25 cellular contexts compared by ENCODE assay signal in genomic region chr3:151265166-151265565, GRCh38. TPM values are rescaled to one million over a fixed set of nuclear protein-coding genes. Genes with fewer than 3 reads are reported as not detected.
DNase-seq lines count a peak whose midpoint lies in the region; ATAC-seq and TF ChIP-seq lines count a peak whose summit lies in the region.
"Had no signal": no experiment of that assay in that cellular context is flagged by ENCODE, and none has a peak within 500 bp of the region (broad histone marks: within the 10 kb centered on the region; RNA-seq: fewer than 3 reads in every experiment).

No MANE protein-coding gene starts in this region.

- no peaks in the 10 kb centered on the region for H4K20me1 ChIP-seq in BLaER1 treated with 17β-estradiol and CSF1 and Interleukin-3, amounts not matched to agents 10 nM and 100 nM

- DNase-seq in MV-4-11 (lab: John Stamatoyannopoulos, UW) (peak; percentile 73), tibial nerve (ENCODE audit: low spot score in 2 of 2) (no peak), dedifferentiated amniotic fluid mesenchymal stem cell (ENCODE audit: extremely low spot score) (no peak)
- no peak for DNase-seq in activated T-helper 1 cell treated with anti-CD3 and anti-CD28 coated beads, Interleukin-12 subunit alpha, Interleukin-12 subunit beta, Interleukin-2, Interleukin-4 antibody, amounts not matched to agents 30 ng/mL and 10 ng/mL and 1 ng/mL, durations not matched to agents 14 hours and 24 hours and 36 hours (ENCODE audit: low spot score)
- no peak for DNase-seq in naive thymus-derived CD4-positive, alpha-beta T cell
- DNase-seq: activated CD4-positive, alpha-beta T cell treated with anti-CD3 and anti-CD28 coated beads for 48 hours; activated naive CD8-positive, alpha-beta T cell treated with anti-CD3 and anti-CD28 coated beads for 36 hours; CD4-positive, CD25-positive, alpha-beta regulatory T cell; GM23248; heart left ventricle; NCI-H1092; NCI-H2029 treated with DMSO at 0.1 percent for 48 hours; NCI-H446 treated with DMSO at 0.1 percent for 48 hours; stimulated activated CD4-positive, alpha-beta T cell treated with anti-CD3 and anti-CD28 coated beads, Interleukin-2, amount 100 ng/mL, for 48 hours; SW 1271 had no signal

- peak overlapping the region in 9 of 11 experiments; percentile 38 to 84 (median 56); a peak in 14 of 22 replicates for H3K4me2 ChIP-seq in BLaER1 treated with 17β-estradiol and CSF1 and Interleukin-3, amounts not matched to agents 10 nM and 100 nM
- H3K4me2 ChIP-seq: smooth muscle cell had no signal

- peak overlapping the region in 7 of 11 experiments; percentile 12 to 78 (median 63); a peak in 10 of 22 replicates for H3K27ac ChIP-seq in BLaER1 treated with 17β-estradiol and CSF1 and Interleukin-3, amounts not matched to agents 10 nM and 100 nM
- H3K27ac ChIP-seq in naive thymus-derived CD4-positive, alpha-beta T cell (ENCODE audit: low read depth, low read length): no peak overlapping the region
- peak overlapping the region in 2 of 4 donors; percentile 26 to 52 for H3K27ac ChIP-seq in tibial nerve
- H3K27ac ChIP-seq: GM23248, vagina had no signal

- H3K4me1 ChIP-seq in BLaER1 treated with 17β-estradiol and CSF1 and Interleukin-3, amounts not matched to agents 10 nM and 100 nM: peaks cover 12 to 31% (median 20%) of the 10 kb centered on the region in 10 experiments; a peak in 19 of 20 replicates
- no peaks in the 10 kb centered on the region for H3K4me1 ChIP-seq in naive thymus-derived CD4-positive, alpha-beta T cell (ENCODE audit: control insufficient read depth in 2 of 2, insufficient read depth in 2 of 2, low read length in 2 of 2)
- H3K4me1 ChIP-seq in tibial nerve: peaks cover 0 to 21% (median 6%) of the 10 kb centered on the region in 4 donors

- peaks cover 61% of the 10 kb centered on the region for H3K4me1 Mint-ChIP-seq in activated T-helper 1 cell treated with anti-CD3 and anti-CD28 coated beads, Interleukin-12 subunit alpha, Interleukin-12 subunit beta, Interleukin-2, Interleukin-4 antibody, amounts not matched to agents 30 ng/mL and 10 ng/mL and 1 ng/mL, durations not matched to agents 14 hours and 24 hours and 36 hours (ENCODE audit: low read depth)
- H3K4me1 Mint-ChIP-seq in naive thymus-derived CD4-positive, alpha-beta T cell: peaks cover 8 to 39% (median 17%) of the 10 kb centered on the region in 7 donors

- CTCF ChIA-PET in naive thymus-derived CD4-positive, alpha-beta T cell (lab: Charles Lee): no interaction called here

- TF ChIP-seq EP300 in tibial nerve (IDR thresholded peaks at IDR 0.05): no peak

- TF ChIP-seq CTCF in tibial nerve (IDR thresholded peaks at IDR 0.05): no peak

- H3K27me3 ChIP-seq in BLaER1 treated with 17β-estradiol and CSF1 and Interleukin-3, amounts not matched to agents 10 nM and 100 nM: no peaks in the 10 kb centered on the region
- no peaks in the 10 kb centered on the region for H3K27me3 ChIP-seq in naive thymus-derived CD4-positive, alpha-beta T cell (ENCODE audit: control insufficient read depth in 2 of 2, insufficient read depth in 2 of 2, low read length in 2 of 2)
- H3K27me3 ChIP-seq in tibial nerve: no peaks in the 10 kb centered on the region
- H3K27me3 ChIP-seq: heart left ventricle, vagina had no signal

- H3K9me3 ChIP-seq in BLaER1 treated with 17β-estradiol and CSF1 and Interleukin-3, amounts not matched to agents 10 nM and 100 nM (replicated peaks in 1 of 11): no peaks in the 10 kb centered on the region
- H3K9me3 ChIP-seq in naive thymus-derived CD4-positive, alpha-beta T cell (ENCODE audit: control insufficient read depth in 2 of 3, low read length in 3 of 3): no peaks in the 10 kb centered on the region
- H3K9me3 ChIP-seq in tibial nerve: no peaks in the 10 kb centered on the region
- H3K9me3 ChIP-seq: heart left ventricle, vagina had no signal

- no peak overlapping the region for H3K4me3 ChIP-seq in BLaER1 treated with 17β-estradiol and CSF1 and Interleukin-3, amounts not matched to agents 10 nM and 100 nM
- H3K4me3 ChIP-seq in naive thymus-derived CD4-positive, alpha-beta T cell (ENCODE audit: low read length): no peak overlapping the region
- H3K4me3 ChIP-seq in tibial nerve: no peak overlapping the region
- H3K4me3 ChIP-seq: GM23248, heart left ventricle, K562, smooth muscle cell, vagina had no signal

- H3K9me3 Mint-ChIP-seq in activated T-helper 1 cell treated with anti-CD3 and anti-CD28 coated beads, Interleukin-12 subunit alpha, Interleukin-12 subunit beta, Interleukin-2, Interleukin-4 antibody, amounts not matched to agents 30 ng/mL and 10 ng/mL and 1 ng/mL, durations not matched to agents 14 hours and 24 hours and 36 hours: no peaks in the 10 kb centered on the region
- H3K9me3 Mint-ChIP-seq in naive thymus-derived CD4-positive, alpha-beta T cell: peaks cover 0 to 5% (median 0%) of the 10 kb centered on the region in 11 donors
- H3K9me3 Mint-ChIP-seq: CD4-positive, CD25-positive, alpha-beta regulatory T cell; mesothelial cell of epicardium had no signal

- peak; percentile 4 for ATAC-seq in naive thymus-derived CD4-positive, alpha-beta T cell
- ATAC-seq in GM18909 (IDR thresholded peaks at IDR 0.05; ENCODE audit: poor library complexity, unreplicated experiment): no peak
- no peak for ATAC-seq in GM18519 (IDR thresholded peaks at IDR 0.05; ENCODE audit: low FRiP score, unreplicated experiment)
- ATAC-seq: K562 had no signal

- POLR2A ChIA-PET in naive thymus-derived CD4-positive, alpha-beta T cell (lab: Charles Lee): no interaction called here

- H3K27ac Mint-ChIP-seq in activated T-helper 1 cell treated with anti-CD3 and anti-CD28 coated beads, Interleukin-12 subunit alpha, Interleukin-12 subunit beta, Interleukin-2, Interleukin-4 antibody, amounts not matched to agents 30 ng/mL and 10 ng/mL and 1 ng/mL, durations not matched to agents 14 hours and 24 hours and 36 hours: peak overlapping the region; percentile 18
- no peak overlapping the region for H3K27ac Mint-ChIP-seq in naive thymus-derived CD4-positive, alpha-beta T cell
- H3K27ac Mint-ChIP-seq: activated naive CD8-positive, alpha-beta T cell treated with anti-CD3 and anti-CD28 coated beads for 36 hours; mesothelial cell of epicardium had no signal

- no peaks in the 10 kb centered on the region; a peak in 3 of 22 replicates for H3K36me3 ChIP-seq in BLaER1 treated with 17β-estradiol and CSF1 and Interleukin-3, amounts not matched to agents 10 nM and 100 nM
- H3K36me3 ChIP-seq in naive thymus-derived CD4-positive, alpha-beta T cell (ENCODE audit: control insufficient read depth in 2 of 3, insufficient read depth in 3 of 3, low read length in 3 of 3): no peaks in the 10 kb centered on the region
- H3K36me3 ChIP-seq in tibial nerve: no peaks in the 10 kb centered on the region
- H3K36me3 ChIP-seq: heart left ventricle, vagina had no signal

- no peak for TF ChIP-seq POLR2A in tibial nerve (IDR thresholded peaks at IDR 0.05)

- WGBS in tibial nerve, 2 donors: 68 to 73% methylated on average over 5 of the region's 5 CpGs

- peaks cover 5% of the 10 kb centered on the region for H3K27me3 Mint-ChIP-seq in activated T-helper 1 cell treated with anti-CD3 and anti-CD28 coated beads, Interleukin-12 subunit alpha, Interleukin-12 subunit beta, Interleukin-2, Interleukin-4 antibody, amounts not matched to agents 30 ng/mL and 10 ng/mL and 1 ng/mL, durations not matched to agents 14 hours and 24 hours and 36 hours (ENCODE audit: insufficient read depth)
- peaks cover 0 to 5% (median 3%) of the 10 kb centered on the region in 5 donors for H3K27me3 Mint-ChIP-seq in naive thymus-derived CD4-positive, alpha-beta T cell
- H3K27me3 Mint-ChIP-seq: activated naive CD8-positive, alpha-beta T cell treated with anti-CD3 and anti-CD28 coated beads for 36 hours had no signal

- H3K9ac ChIP-seq in BLaER1 treated with 17β-estradiol and CSF1 and Interleukin-3, amounts not matched to agents 10 nM and 100 nM: peak overlapping the region in 2 of 11 experiments; percentile 15 to 40; a peak in 2 of 22 replicates
- H3K9ac ChIP-seq: GM23248 had no signal

- intact Hi-C loops in activated T-helper 1 cell treated with anti-CD3 and anti-CD28 coated beads, Interleukin-12 subunit alpha, Interleukin-12 subunit beta, Interleukin-2, Interleukin-4 antibody, amounts not matched to agents 30 ng/mL and 10 ng/mL and 1 ng/mL, durations not matched to agents 14 hours and 24 hours and 36 hours (cut with micrococcal nuclease): loop anchor here (5.0 kb wide), 1 partner anchor 853 kb away; no protein-coding TSS in a partner anchor
- intact Hi-C loops in naive thymus-derived CD4-positive, alpha-beta T cell (cut with micrococcal nuclease): no loop called here

- no peak overlapping the region for H3K4me3 Mint-ChIP-seq in activated T-helper 1 cell treated with anti-CD3 and anti-CD28 coated beads, Interleukin-12 subunit alpha, Interleukin-12 subunit beta, Interleukin-2, Interleukin-4 antibody, amounts not matched to agents 30 ng/mL and 10 ng/mL and 1 ng/mL, durations not matched to agents 14 hours and 24 hours and 36 hours
- H3K4me3 Mint-ChIP-seq in naive thymus-derived CD4-positive, alpha-beta T cell: no peak overlapping the region
- H3K4me3 Mint-ChIP-seq: activated naive CD8-positive, alpha-beta T cell treated with anti-CD3 and anti-CD28 coated beads for 36 hours; CD4-positive, CD25-positive, alpha-beta regulatory T cell; mesothelial cell of epicardium had no signal

- peaks cover 22% of the 10 kb centered on the region for H3K36me3 Mint-ChIP-seq in activated T-helper 1 cell treated with anti-CD3 and anti-CD28 coated beads, Interleukin-12 subunit alpha, Interleukin-12 subunit beta, Interleukin-2, Interleukin-4 antibody, amounts not matched to agents 30 ng/mL and 10 ng/mL and 1 ng/mL, durations not matched to agents 14 hours and 24 hours and 36 hours (ENCODE audit: low read depth)
- H3K36me3 Mint-ChIP-seq in naive thymus-derived CD4-positive, alpha-beta T cell: peaks cover 0 to 15% (median 0%) of the 10 kb centered on the region in 5 donors
- H3K36me3 Mint-ChIP-seq: CD4-positive, CD25-positive, alpha-beta regulatory T cell had no signal

RNA-seq across cellular contexts. Expression of gene P2RY14, which starts 13.2 kb away (rescaled TPM):
- 7.7 and 9.4 TPM in 2 replicates for total RNA-seq in activated T-helper 1 cell treated with anti-CD3 and anti-CD28 coated beads, Interleukin-12 subunit alpha, Interleukin-12 subunit beta, Interleukin-2, Interleukin-4 antibody, amounts not matched to agents 30 ng/mL and 10 ng/mL and 1 ng/mL, durations not matched to agents 14 hours and 24 hours and 36 hours
- total RNA-seq in naive thymus-derived CD4-positive, alpha-beta T cell: 1 to 10 TPM in 2 of 5 experiments, under 1 TPM in 2, not detected in 1; 0.19 to 5.7 (median 1.1) TPM
- polyA plus RNA-seq in naive thymus-derived CD4-positive, alpha-beta T cell: under 1 TPM in 1 of 2 donors, not detected in 1; 0.11 TPM
- 1 to 10 TPM; 4.2 to 9.4 (median 6.3) TPM for total RNA-seq in tibial nerve
- total RNA-seq: A673, GM23248, K562, mesothelial cell of epicardium, pulmonary artery endothelial cell, smooth muscle cell had no signal
- polyA plus RNA-seq: GM23248, K562, smooth muscle cell had no signal

RNA-seq across cellular contexts. Expression of gene GPR87, which starts 51.5 kb away (rescaled TPM):
- 0.62 and 0.93 TPM in 2 replicates for total RNA-seq in activated T-helper 1 cell treated with anti-CD3 and anti-CD28 coated beads, Interleukin-12 subunit alpha, Interleukin-12 subunit beta, Interleukin-2, Interleukin-4 antibody, amounts not matched to agents 30 ng/mL and 10 ng/mL and 1 ng/mL, durations not matched to agents 14 hours and 24 hours and 36 hours
- total RNA-seq in naive thymus-derived CD4-positive, alpha-beta T cell: not detected
- not detected for polyA plus RNA-seq in naive thymus-derived CD4-positive, alpha-beta T cell
- total RNA-seq in tibial nerve: not detected
- total RNA-seq: A673; activated naive CD8-positive, alpha-beta T cell treated with anti-CD3 and anti-CD28 coated beads for 36 hours; CD4-positive, CD25-positive, alpha-beta regulatory T cell; heart left ventricle; K562; subcutaneous adipose tissue had no signal
- polyA plus RNA-seq: CD4-positive, CD25-positive, alpha-beta regulatory T cell; GM23248; heart left ventricle; K562 had no signal
